ENCODE assay signal across 1 cellular context in the genomic region with DNA sequence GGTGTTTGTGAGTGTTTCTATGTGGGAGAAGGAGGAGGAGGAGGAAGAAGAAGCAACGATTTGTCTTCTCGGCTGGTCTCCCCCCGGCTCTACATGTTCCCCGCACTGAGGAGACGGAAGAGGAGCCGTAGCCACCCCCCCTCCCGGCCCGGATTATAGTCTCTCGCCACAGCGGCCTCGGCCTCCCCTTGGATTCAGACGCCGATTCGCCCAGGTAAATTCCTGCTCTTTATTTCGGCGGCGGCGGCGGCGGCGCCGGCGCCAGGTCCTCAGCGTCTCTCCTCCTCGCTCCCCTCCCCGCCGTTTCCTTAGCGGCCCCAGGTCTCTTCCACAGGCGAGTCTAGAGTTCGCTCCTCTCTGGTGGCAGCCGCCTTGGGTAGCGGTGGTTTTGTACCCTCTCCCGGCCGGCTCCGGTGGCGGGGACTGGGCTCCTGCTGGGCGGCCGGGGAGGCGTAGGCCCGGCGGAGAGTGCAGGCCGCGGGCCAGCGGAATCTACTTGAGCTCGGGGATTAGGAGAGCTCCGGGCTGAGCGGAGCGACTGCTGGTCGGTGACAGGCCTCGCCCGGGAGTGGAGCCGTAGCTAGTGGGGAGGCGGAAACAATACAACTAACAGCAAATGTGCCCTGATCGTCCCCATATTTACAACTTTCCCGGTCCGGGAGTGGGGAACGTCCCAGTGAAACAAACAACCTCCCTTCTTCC.
TF ChIP-seq lines count a peak whose summit lies in the region.

No MANE protein-coding gene starts in this region.

TF ChIP-seq in K562, 482 proteins besides CTCF, POLR2A, EP300 and RAD21 (continued from another document and continues in another):
- TF ChIP-seq, protein P1, sequence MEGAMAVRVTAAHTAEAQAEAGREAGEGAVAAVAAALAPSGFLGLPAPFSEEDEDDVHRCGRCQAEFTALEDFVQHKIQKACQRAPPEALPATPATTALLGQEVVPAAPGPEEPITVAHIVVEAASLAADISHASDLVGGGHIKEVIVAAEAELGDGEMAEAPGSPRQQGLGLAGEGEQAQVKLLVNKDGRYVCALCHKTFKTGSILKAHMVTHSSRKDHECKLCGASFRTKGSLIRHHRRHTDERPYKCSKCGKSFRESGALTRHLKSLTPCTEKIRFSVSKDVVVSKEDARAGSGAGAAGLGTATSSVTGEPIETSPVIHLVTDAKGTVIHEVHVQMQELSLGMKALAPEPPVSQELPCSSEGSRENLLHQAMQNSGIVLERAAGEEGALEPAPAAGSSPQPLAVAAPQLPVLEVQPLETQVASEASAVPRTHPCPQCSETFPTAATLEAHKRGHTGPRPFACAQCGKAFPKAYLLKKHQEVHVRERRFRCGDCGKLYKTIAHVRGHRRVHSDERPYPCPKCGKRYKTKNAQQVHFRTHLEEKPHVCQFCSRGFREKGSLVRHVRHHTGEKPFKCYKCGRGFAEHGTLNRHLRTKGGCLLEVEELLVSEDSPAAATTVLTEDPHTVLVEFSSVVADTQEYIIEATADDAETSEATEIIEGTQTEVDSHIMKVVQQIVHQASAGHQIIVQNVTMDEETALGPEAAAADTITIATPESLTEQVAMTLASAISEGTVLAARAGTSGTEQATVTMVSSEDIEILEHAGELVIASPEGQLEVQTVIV (CRISPR knock-in tag; IDR thresholded peaks at IDR 0.05; ENCODE audit: borderline replicate concordance), result no peak
- TF ChIP-seq, protein P2, sequence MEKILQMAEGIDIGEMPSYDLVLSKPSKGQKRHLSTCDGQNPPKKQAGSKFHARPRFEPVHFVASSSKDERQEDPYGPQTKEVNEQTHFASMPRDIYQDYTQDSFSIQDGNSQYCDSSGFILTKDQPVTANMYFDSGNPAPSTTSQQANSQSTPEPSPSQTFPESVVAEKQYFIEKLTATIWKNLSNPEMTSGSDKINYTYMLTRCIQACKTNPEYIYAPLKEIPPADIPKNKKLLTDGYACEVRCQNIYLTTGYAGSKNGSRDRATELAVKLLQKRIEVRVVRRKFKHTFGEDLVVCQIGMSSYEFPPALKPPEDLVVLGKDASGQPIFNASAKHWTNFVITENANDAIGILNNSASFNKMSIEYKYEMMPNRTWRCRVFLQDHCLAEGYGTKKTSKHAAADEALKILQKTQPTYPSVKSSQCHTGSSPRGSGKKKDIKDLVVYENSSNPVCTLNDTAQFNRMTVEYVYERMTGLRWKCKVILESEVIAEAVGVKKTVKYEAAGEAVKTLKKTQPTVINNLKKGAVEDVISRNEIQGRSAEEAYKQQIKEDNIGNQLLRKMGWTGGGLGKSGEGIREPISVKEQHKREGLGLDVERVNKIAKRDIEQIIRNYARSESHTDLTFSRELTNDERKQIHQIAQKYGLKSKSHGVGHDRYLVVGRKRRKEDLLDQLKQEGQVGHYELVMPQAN (IDR thresholded peaks at IDR 0.05; ENCODE audit: borderline replicate concordance), result 0 out of 2 replicates have a peak, but pooled peaks have one; percentile 31
- no peak for TF ChIP-seq CBX5 (IDR thresholded peaks at IDR 0.05; ENCODE audit: borderline replicate concordance, low read depth)
- TF ChIP-seq, protein P3, sequence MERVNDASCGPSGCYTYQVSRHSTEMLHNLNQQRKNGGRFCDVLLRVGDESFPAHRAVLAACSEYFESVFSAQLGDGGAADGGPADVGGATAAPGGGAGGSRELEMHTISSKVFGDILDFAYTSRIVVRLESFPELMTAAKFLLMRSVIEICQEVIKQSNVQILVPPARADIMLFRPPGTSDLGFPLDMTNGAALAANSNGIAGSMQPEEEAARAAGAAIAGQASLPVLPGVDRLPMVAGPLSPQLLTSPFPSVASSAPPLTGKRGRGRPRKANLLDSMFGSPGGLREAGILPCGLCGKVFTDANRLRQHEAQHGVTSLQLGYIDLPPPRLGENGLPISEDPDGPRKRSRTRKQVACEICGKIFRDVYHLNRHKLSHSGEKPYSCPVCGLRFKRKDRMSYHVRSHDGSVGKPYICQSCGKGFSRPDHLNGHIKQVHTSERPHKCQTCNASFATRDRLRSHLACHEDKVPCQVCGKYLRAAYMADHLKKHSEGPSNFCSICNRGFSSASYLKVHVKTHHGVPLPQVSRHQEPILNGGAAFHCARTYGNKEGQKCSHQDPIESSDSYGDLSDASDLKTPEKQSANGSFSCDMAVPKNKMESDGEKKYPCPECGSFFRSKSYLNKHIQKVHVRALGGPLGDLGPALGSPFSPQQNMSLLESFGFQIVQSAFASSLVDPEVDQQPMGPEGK (CRISPR knock-in tag; IDR thresholded peaks at IDR 0.05; ENCODE audit: borderline replicate concordance), result no peak
- TF ChIP-seq DEAF1 (CRISPR knock-in tag; IDR thresholded peaks at IDR 0.05), result no peak
- no peak for TF ChIP-seq GTF2B (IDR thresholded peaks at IDR 0.05; ENCODE audit: extremely low read depth, insufficient read length)
- TF ChIP-seq KAT2B (IDR thresholded peaks at IDR 0.05; ENCODE audit: low read depth, low read length), result no peak
- TF ChIP-seq ZBTB40 (IDR thresholded peaks at IDR 0.05), result peak; percentile 46; the same call in 1 of the 2 replicates
- no peak for TF ChIP-seq ZBTB40 (CRISPR knock-in tag; IDR thresholded peaks at IDR 0.05)
- no peak for TF ChIP-seq YBX1 (IDR thresholded peaks at IDR 0.05)
- TF ChIP-seq ESRRB (CRISPR knock-in tag; IDR thresholded peaks at IDR 0.05; ENCODE audit: borderline replicate concordance), result no peak
- no peak for TF ChIP-seq ATF1 (CRISPR knock-in tag; IDR thresholded peaks at IDR 0.05)
- no peak for TF ChIP-seq ATF1 (tag; IDR thresholded peaks at IDR 0.05)
- TF ChIP-seq NR2C2 (CRISPR knock-in tag; IDR thresholded peaks at IDR 0.05), result no peak
- TF ChIP-seq NR2C2 (tag; IDR thresholded peaks at IDR 0.05), result peak; percentile 71; the same call in 1 of the 2 replicates
- TF ChIP-seq, protein P4, sequence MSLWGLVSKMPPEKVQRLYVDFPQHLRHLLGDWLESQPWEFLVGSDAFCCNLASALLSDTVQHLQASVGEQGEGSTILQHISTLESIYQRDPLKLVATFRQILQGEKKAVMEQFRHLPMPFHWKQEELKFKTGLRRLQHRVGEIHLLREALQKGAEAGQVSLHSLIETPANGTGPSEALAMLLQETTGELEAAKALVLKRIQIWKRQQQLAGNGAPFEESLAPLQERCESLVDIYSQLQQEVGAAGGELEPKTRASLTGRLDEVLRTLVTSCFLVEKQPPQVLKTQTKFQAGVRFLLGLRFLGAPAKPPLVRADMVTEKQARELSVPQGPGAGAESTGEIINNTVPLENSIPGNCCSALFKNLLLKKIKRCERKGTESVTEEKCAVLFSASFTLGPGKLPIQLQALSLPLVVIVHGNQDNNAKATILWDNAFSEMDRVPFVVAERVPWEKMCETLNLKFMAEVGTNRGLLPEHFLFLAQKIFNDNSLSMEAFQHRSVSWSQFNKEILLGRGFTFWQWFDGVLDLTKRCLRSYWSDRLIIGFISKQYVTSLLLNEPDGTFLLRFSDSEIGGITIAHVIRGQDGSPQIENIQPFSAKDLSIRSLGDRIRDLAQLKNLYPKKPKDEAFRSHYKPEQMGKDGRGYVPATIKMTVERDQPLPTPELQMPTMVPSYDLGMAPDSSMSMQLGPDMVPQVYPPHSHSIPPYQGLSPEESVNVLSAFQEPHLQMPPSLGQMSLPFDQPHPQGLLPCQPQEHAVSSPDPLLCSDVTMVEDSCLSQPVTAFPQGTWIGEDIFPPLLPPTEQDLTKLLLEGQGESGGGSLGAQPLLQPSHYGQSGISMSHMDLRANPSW (CRISPR knock-in tag; IDR thresholded peaks at IDR 0.05), result no peak
- TF ChIP-seq CREB3L1 (IDR thresholded peaks at IDR 0.05; ENCODE audit: borderline replicate concordance, low read depth), result no peak
- no peak; the same call in 1 of the 2 replicates for TF ChIP-seq E2F1 (CRISPR knock-in tag; IDR thresholded peaks at IDR 0.05)
